Comparison of ENCODE assay signal across 18 cellular contexts in genomic region chr12:47987411-47988072, GRCh38. TPM values are rescaled to one million over a fixed set of nuclear protein-coding genes. Genes with fewer than 3 reads are reported as not detected.
DNase-seq lines count a peak whose midpoint lies in the region; ATAC-seq, FAIRE-seq and TF ChIP-seq lines count a peak whose summit lies in the region.
"Had no signal": no experiment of that assay in that cellular context is flagged by ENCODE, and none has a peak within 500 bp of the region (broad histone marks: within the 10 kb centered on the region; RNA-seq: fewer than 3 reads in every experiment).

No MANE protein-coding gene starts in this region.

- TF ChIP-seq CTCF in HepG2 (CRISPR knock-in tag; IDR thresholded peaks at IDR 0.05) (no peak), right lobe of liver (IDR thresholded peaks at IDR 0.05) (no peak), brain (conservative IDR thresholded peaks at IDR 0.05) (no peak), nephron progenitor cell (IDR thresholded peaks at IDR 0.05) (no peak), suprapubic skin (IDR thresholded peaks at IDR 0.05) (no peak), brain microvascular endothelial cell (IDR thresholded peaks at IDR 0.05; ENCODE audit: low read depth, low read length, missing control alignments) (no peak)

- WGBS in HepG2 (ENCODE audit: low lambda C conversion rate), result 76% methylated on average over 14 of the region's 14 CpGs
- 89% methylated on average over 4 of the region's 14 CpGs for WGBS in right lobe of liver (ENCODE audit: insufficient coverage, low coverage, low lambda C conversion rate, missing lambda C conversion rate)
- WGBS in suprapubic skin, result 80% methylated on average over 14 of the region's 14 CpGs

- POLR2A ChIA-PET in HepG2 (lab: Yijun Ruan, JAX), result no interaction called here

- peaks cover 55% of the 10 kb centered on the region for H3K4me1 Mint-ChIP-seq in brain
- peaks cover 51% of the 10 kb centered on the region for H3K4me1 Mint-ChIP-seq in nephron progenitor cell

- intact Hi-C loops in HepG2 (cut with micrococcal nuclease; ENCODE audit: unreplicated experiment) (no loop called here), right lobe of liver (cut with DNase I) (no loop called here)

- no peak overlapping the region for H3K4me3 ChIP-seq in HepG2 (replicated peaks in 1 of 3; ENCODE audit: insufficient read depth in 1 of 3, low read depth in 2 of 3, low read length in 3 of 3)
- no peak overlapping the region for H3K4me3 ChIP-seq in right lobe of liver
- H3K4me3 ChIP-seq in suprapubic skin, result no peak overlapping the region
- no peak overlapping the region for H3K4me3 ChIP-seq in brain microvascular endothelial cell (ENCODE audit: low read depth, low read length)
- H3K4me3 ChIP-seq: colonic mucosa, thoracic aorta had no signal

- no peaks in the 10 kb centered on the region for H3K79me2 ChIP-seq in HepG2 (ENCODE audit: insufficient read depth, low read length)

- H3K9me3 ChIP-seq in HepG2 (ENCODE audit: low read length) (no peaks in the 10 kb centered on the region), right lobe of liver (no peaks in the 10 kb centered on the region), suprapubic skin (no peaks in the 10 kb centered on the region)
- H3K9me3 ChIP-seq: colonic mucosa, neutrophil, thoracic aorta had no signal

- H3K36me3 ChIP-seq in HepG2 (replicated peaks in 1 of 2; ENCODE audit: control insufficient read depth in 1 of 2, insufficient read depth in 2 of 2, low read length in 2 of 2) (no peaks in the 10 kb centered on the region), right lobe of liver (no peaks in the 10 kb centered on the region), suprapubic skin (no peaks in the 10 kb centered on the region), brain microvascular endothelial cell (replicated peaks) (no peaks in the 10 kb centered on the region)
- H3K36me3 ChIP-seq: colonic mucosa, neutrophil, thoracic aorta had no signal

- H3K27ac ChIP-seq in HepG2 (ENCODE audit: extremely low read length, insufficient read depth, low read length) (no peak overlapping the region), right lobe of liver (no peak overlapping the region), suprapubic skin (no peak overlapping the region), brain microvascular endothelial cell (no peak overlapping the region)
- H3K27ac ChIP-seq: colonic mucosa, neutrophil, thoracic aorta had no signal

- peak overlapping the region in 3 of 5 experiments; percentile 20 to 83 (median 64) for H3K27ac Mint-ChIP-seq in brain
- H3K27ac Mint-ChIP-seq in nephron progenitor cell, result peak overlapping the region; percentile 99

- in situ Hi-C loops in HepG2 (cut with HindIII; ENCODE audit: extremely low pct_ligation_motif_present, low pct_unique_long_range_greater_than_20kb), result no loop called here
- in situ Hi-C loops in brain microvascular endothelial cell (cut with HindIII; ENCODE audit: low pct_ligation_motif_present, low sequenced_read_pairs), result no loop called here

- no peak for TF ChIP-seq POLR2A in HepG2 (IDR thresholded peaks at IDR 0.05; ENCODE audit: insufficient read depth in 1 of 2, low read depth in 2 of 2, low read length in 2 of 2)
- TF ChIP-seq POLR2A in right lobe of liver (IDR thresholded peaks at IDR 0.05), result no peak
- no peak for TF ChIP-seq POLR2A in suprapubic skin (IDR thresholded peaks at IDR 0.05)
- no peak for TF ChIP-seq POLR2A in GM18505 (IDR thresholded peaks at IDR 0.05; ENCODE audit: borderline replicate concordance, extremely low read depth, insufficient read depth, insufficient read length)

- DNase-seq in HepG2 (ENCODE audit: low spot score) (no peak), right lobe of liver (no peak), nephron progenitor cell (no peak), suprapubic skin (ENCODE audit: low spot score in 2 of 2) (peak; percentile 51 to 69), NCI-H1930 (lab: John Stamatoyannopoulos, UW) (no peak), brain microvascular endothelial cell (no peak)
- DNase-seq: colonic mucosa; DMS153; mesenchymal stem cell; NCI-H2107; stimulated activated CD4-positive, alpha-beta T cell treated with anti-CD3 and anti-CD28 coated beads, Interleukin-4, amount 100 ng/mL, for 24 hours; stimulated activated CD8-positive, alpha-beta memory T cell treated with anti-CD3 and anti-CD28 coated beads, Interleukin-4, amount 100 ng/mL, for 48 hours had no signal

- H3K27me3 Mint-ChIP-seq in brain (peaks cover 6% of the 10 kb centered on the region), nephron progenitor cell (ENCODE audit: low read depth, poor library complexity) (no peaks in the 10 kb centered on the region)

- no peaks in the 10 kb centered on the region for H4K20me1 ChIP-seq in HepG2 (ENCODE audit: insufficient read depth, low read length)

- no peak for TF ChIP-seq EP300 in HepG2 (IDR thresholded peaks at IDR 0.05; ENCODE audit: low read depth in 2 of 2, low read length in 2 of 2)
- no peak for TF ChIP-seq EP300 in HepG2 (CRISPR knock-in tag; IDR thresholded peaks at IDR 0.05; ENCODE audit: borderline replicate concordance)
- TF ChIP-seq EP300 in suprapubic skin (IDR thresholded peaks at IDR 0.05), result no peak

- no peaks in the 10 kb centered on the region for H3K4me1 ChIP-seq in HepG2 (ENCODE audit: insufficient read depth, low read length)
- H3K4me1 ChIP-seq in right lobe of liver, result no peaks in the 10 kb centered on the region
- H3K4me1 ChIP-seq in suprapubic skin, result peaks cover 4% of the 10 kb centered on the region
- H3K4me1 ChIP-seq: colonic mucosa had no signal

- no peak overlapping the region for H2AFZ ChIP-seq in HepG2 (ENCODE audit: low read length)

- H3K9me3 Mint-ChIP-seq in brain (peaks cover 0 to 3% (median 0%) of the 10 kb centered on the region in 5 experiments), nephron progenitor cell (no peaks in the 10 kb centered on the region)

- H3K9ac ChIP-seq in HepG2 (ENCODE audit: insufficient read depth, low read depth, low read length), result no peak overlapping the region

- H3K36me3 Mint-ChIP-seq in brain (no peaks in the 10 kb centered on the region), nephron progenitor cell (ENCODE audit: low read depth) (peaks cover 83% of the 10 kb centered on the region)

- no peak overlapping the region for H3K4me2 ChIP-seq in HepG2 (ENCODE audit: low read depth, low read length)

- no TSS peak for BruUV-seq in HepG2 (replicated peaks; lab: Mats Ljungman, UMichigan)

- no peak for FAIRE-seq in HepG2 (lab: Jason Lieb, UNC)

- TF ChIP-seq RAD21 in HepG2 (CRISPR knock-in tag; IDR thresholded peaks at IDR 0.05), result no peak

- ATAC-seq in HepG2, result no peak
- no peak for ATAC-seq in right lobe of liver
- no peak for ATAC-seq in GM18505 (IDR thresholded peaks at IDR 0.05; ENCODE audit: unreplicated experiment)

- no peak overlapping the region for H3K4me3 Mint-ChIP-seq in brain
- H3K4me3 Mint-ChIP-seq in nephron progenitor cell, result peak overlapping the region; percentile 67

- CTCF ChIA-PET in HepG2 (lab: Yijun Ruan, JAX; ENCODE audit: low intra/inter-chr PET ratio, low total read pairs), result no interaction called here

- no peaks in the 10 kb centered on the region; a peak in 1 of 5 replicates for H3K27me3 ChIP-seq in HepG2 (ENCODE audit: control insufficient read depth in 1 of 2, insufficient read depth in 2 of 2, low read length in 2 of 2)
- H3K27me3 ChIP-seq in right lobe of liver, result no peaks in the 10 kb centered on the region
- H3K27me3 ChIP-seq in suprapubic skin, result no peaks in the 10 kb centered on the region
- H3K27me3 ChIP-seq in brain microvascular endothelial cell (replicated peaks), result no peaks in the 10 kb centered on the region
- H3K27me3 ChIP-seq: colonic mucosa had no signal

RNA-seq across cellular contexts. Expression of gene COL2A1, which starts 16.7 kb away (rescaled TPM):
- 9.2 and 38.3 TPM in 2 replicates for total RNA-seq in HepG2 (2016; rRNA removed; fragmentation: Illumina TruSeq; extraction: Trizol)
- 1.1 and 3.1 TPM in 2 replicates for total RNA-seq in HepG2 (2016; cell fraction: cytosol; rRNA removed; fragmentation: Illumina TruSeq; extraction: Trizol; ENCODE audit: low read depth)
- total RNA-seq in HepG2 (2016; cell fraction: insoluble cytoplasmic fraction; rRNA removed; fragmentation: Illumina TruSeq; extraction: Trizol), result 6.6 and 41.7 TPM in 2 replicates
- total RNA-seq in HepG2 (2016; cell fraction: membrane; rRNA removed; fragmentation: Illumina TruSeq; extraction: Trizol), result 3.6 and 4.1 TPM in 2 replicates
- 44.6 and 58.3 TPM in 2 replicates for total RNA-seq in HepG2 (2016; cell fraction: nucleus; rRNA removed; fragmentation: Illumina TruSeq; extraction: Trizol)
- polyA plus RNA-seq in HepG2 (2011; rRNA removed), result 7.4 and 9.8 TPM in 2 replicates
- polyA plus RNA-seq in HepG2 (2011; cell fraction: cytosol; rRNA removed), result 4.1 and 4.4 TPM in 2 replicates
- 113 and 136 TPM in 2 replicates for polyA plus RNA-seq in HepG2 (2011; cell fraction: nucleus; rRNA removed)
- 7.6 and 8.6 TPM in 2 replicates for polyA plus RNA-seq in HepG2 (2012)
- polyA plus RNA-seq in HepG2 (2016; cell fraction: cytosol; fragmentation: Illumina TruSeq; extraction: Trizol; ENCODE audit: low read depth), result 0.91 and 1.3 TPM in 2 replicates
- polyA plus RNA-seq in HepG2 (2016; cell fraction: insoluble cytoplasmic fraction; fragmentation: Illumina TruSeq; extraction: Trizol; ENCODE audit: low read depth), result 5.7 and 8.4 TPM in 2 replicates
- polyA plus RNA-seq in HepG2 (2016; cell fraction: membrane; fragmentation: Illumina TruSeq; extraction: Trizol; ENCODE audit: low read depth), result 1.5 and 2.1 TPM in 2 replicates
- polyA plus RNA-seq in HepG2 (2016; cell fraction: nucleus; fragmentation: Illumina TruSeq; extraction: Trizol; ENCODE audit: insufficient read depth, low read depth), result 114 and 115 TPM in 2 replicates
- polyA minus RNA-seq in HepG2 (2011; rRNA and poly(A)+ RNA removed; ENCODE audit: low replicate concordance), result 7.1 TPM in 1 of 2 replicates, not detected in the other
- 4.7 and 7.3 TPM in 2 replicates for polyA minus RNA-seq in HepG2 (2011; cell fraction: cytosol; rRNA and poly(A)+ RNA removed)
- 12.5 and 15.2 TPM in 2 replicates for polyA minus RNA-seq in HepG2 (2011; cell fraction: nucleus; rRNA and poly(A)+ RNA removed)
- total RNA-seq in right lobe of liver, result not detected
- polyA plus RNA-seq in brain (ENCODE audit: insufficient read depth, low read depth, low replicate concordance), result 1.7 TPM
- total RNA-seq in suprapubic skin, result not detected
- total RNA-seq: RPMI7951; T-helper 1 cell treated with Interleukin-12 subunit alpha and Interleukin-12 subunit beta and Interleukin-4 antibody, amounts not matched to agents 30 ng/mL and 1 ng/mL, for 36 hours had no signal

RNA-seq across cellular contexts. Expression of gene TMEM106C, which starts 24.1 kb away (rescaled TPM):
- 132 and 134 TPM in 2 replicates for total RNA-seq in HepG2 (2016; rRNA removed; fragmentation: Illumina TruSeq; extraction: Trizol)
- total RNA-seq in HepG2 (2016; cell fraction: cytosol; rRNA removed; fragmentation: Illumina TruSeq; extraction: Trizol; ENCODE audit: low read depth), result 140 and 199 TPM in 2 replicates
- total RNA-seq in HepG2 (2016; cell fraction: insoluble cytoplasmic fraction; rRNA removed; fragmentation: Illumina TruSeq; extraction: Trizol), result 131 and 142 TPM in 2 replicates
- total RNA-seq in HepG2 (2016; cell fraction: membrane; rRNA removed; fragmentation: Illumina TruSeq; extraction: Trizol), result 222 and 263 TPM in 2 replicates
- total RNA-seq in HepG2 (2016; cell fraction: nucleus; rRNA removed; fragmentation: Illumina TruSeq; extraction: Trizol), result 69.5 and 82.9 TPM in 2 replicates
- polyA plus RNA-seq in HepG2 (2011; rRNA removed), result 191 and 192 TPM in 2 replicates
- 141 and 173 TPM in 2 replicates for polyA plus RNA-seq in HepG2 (2011; cell fraction: cytosol; rRNA removed)
- polyA plus RNA-seq in HepG2 (2011; cell fraction: nucleus; rRNA removed), result 103 and 125 TPM in 2 replicates
- polyA plus RNA-seq in HepG2 (2012), result 67.2 and 83.0 TPM in 2 replicates
- 208 and 285 TPM in 2 replicates for polyA plus RNA-seq in HepG2 (2016; cell fraction: cytosol; fragmentation: Illumina TruSeq; extraction: Trizol; ENCODE audit: low read depth)
- 129 and 148 TPM in 2 replicates for polyA plus RNA-seq in HepG2 (2016; cell fraction: insoluble cytoplasmic fraction; fragmentation: Illumina TruSeq; extraction: Trizol; ENCODE audit: low read depth)
- polyA plus RNA-seq in HepG2 (2016; cell fraction: membrane; fragmentation: Illumina TruSeq; extraction: Trizol; ENCODE audit: low read depth), result 221 and 275 TPM in 2 replicates
- polyA plus RNA-seq in HepG2 (2016; cell fraction: nucleus; fragmentation: Illumina TruSeq; extraction: Trizol; ENCODE audit: insufficient read depth, low read depth), result 107 and 122 TPM in 2 replicates
- polyA minus RNA-seq in HepG2 (2011; rRNA and poly(A)+ RNA removed; ENCODE audit: low replicate concordance), result 179 and 1,095 TPM in 2 replicates
- polyA minus RNA-seq in HepG2 (2011; cell fraction: cytosol; rRNA and poly(A)+ RNA removed), result 43.2 and 44.5 TPM in 2 replicates
- polyA minus RNA-seq in HepG2 (2011; cell fraction: nucleus; rRNA and poly(A)+ RNA removed), result 81.1 and 92.5 TPM in 2 replicates
- total RNA-seq in right lobe of liver, result 10 to 100 TPM; 13.8 to 55.6 (median 34.7) TPM
- 154 TPM for polyA plus RNA-seq in brain (ENCODE audit: insufficient read depth, low read depth, low replicate concordance)
- total RNA-seq in suprapubic skin, result 10 to 100 TPM; 36.8 to 52.9 (median 46.5) TPM

Comparison
In these comparisons a context has a peak if more than half of its experiments do, and no peak if none do; other contexts are left out.
1. DNase-seq: peak in suprapubic skin (2 of 2); none in HepG2 (single experiment), right lobe of liver (0 of 3), nephron progenitor cell (single experiment), NCI-H1930 (0 of 2) and brain microvascular endothelial cell (single experiment).